Comparison of ENCODE assay signal across 2 cellular contexts in the genomic region with DNA sequence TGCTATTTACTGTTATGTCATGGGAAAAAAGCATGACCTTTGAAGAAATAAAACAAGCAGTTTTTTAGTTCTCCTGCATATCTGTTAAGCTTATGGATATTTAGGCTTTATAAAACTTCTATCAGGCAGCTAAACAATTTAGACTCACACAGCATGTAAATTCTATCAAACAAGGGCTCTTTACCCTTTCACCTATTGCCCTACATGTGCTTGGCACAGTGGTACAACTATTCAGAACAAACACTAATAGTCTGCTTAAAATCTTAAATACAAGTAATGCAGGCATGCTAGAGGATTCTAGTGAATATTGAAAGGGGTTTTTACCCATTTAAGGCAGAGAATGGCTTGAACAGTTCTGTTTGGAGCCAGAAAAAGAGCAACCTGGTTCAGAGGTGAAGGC.
TF ChIP-seq lines count a peak whose summit lies in the region.

No MANE protein-coding gene starts in this region.

TF ChIP-seq in liver, 16 proteins besides CTCF, POLR2A, EP300 and RAD21 (continued from another document):
- TF ChIP-seq MAX (IDR thresholded peaks at IDR 0.05) (peak; percentile 46), NR2F2 (IDR thresholded peaks at IDR 0.05) (no peak), HNF4G (IDR thresholded peaks at IDR 0.05) (no peak), SP1 (IDR thresholded peaks at IDR 0.05) (peak; percentile 78), FOXA1 (IDR thresholded peaks at IDR 0.05) (no peak), JUND (IDR thresholded peaks at IDR 0.05) (peak in 1 of 2 donors; percentile 22), GABPA (IDR thresholded peaks at IDR 0.05 in 1 of 2, conservative IDR thresholded peaks at IDR 0.05 in 1 of 2) (no peak), REST (IDR thresholded peaks at IDR 0.05) (no peak), HNF4A (conservative IDR thresholded peaks at IDR 0.05) (peak; percentile 55 to 60), YY1 (IDR thresholded peaks at IDR 0.05) (peak; percentile 34), TAF1 (conservative IDR thresholded peaks at IDR 0.05) (no peak), EGR1 (IDR thresholded peaks at IDR 0.05; ENCODE audit: low read depth in 2 of 2) (no peak)
- TF ChIP-seq, protein P1, sequence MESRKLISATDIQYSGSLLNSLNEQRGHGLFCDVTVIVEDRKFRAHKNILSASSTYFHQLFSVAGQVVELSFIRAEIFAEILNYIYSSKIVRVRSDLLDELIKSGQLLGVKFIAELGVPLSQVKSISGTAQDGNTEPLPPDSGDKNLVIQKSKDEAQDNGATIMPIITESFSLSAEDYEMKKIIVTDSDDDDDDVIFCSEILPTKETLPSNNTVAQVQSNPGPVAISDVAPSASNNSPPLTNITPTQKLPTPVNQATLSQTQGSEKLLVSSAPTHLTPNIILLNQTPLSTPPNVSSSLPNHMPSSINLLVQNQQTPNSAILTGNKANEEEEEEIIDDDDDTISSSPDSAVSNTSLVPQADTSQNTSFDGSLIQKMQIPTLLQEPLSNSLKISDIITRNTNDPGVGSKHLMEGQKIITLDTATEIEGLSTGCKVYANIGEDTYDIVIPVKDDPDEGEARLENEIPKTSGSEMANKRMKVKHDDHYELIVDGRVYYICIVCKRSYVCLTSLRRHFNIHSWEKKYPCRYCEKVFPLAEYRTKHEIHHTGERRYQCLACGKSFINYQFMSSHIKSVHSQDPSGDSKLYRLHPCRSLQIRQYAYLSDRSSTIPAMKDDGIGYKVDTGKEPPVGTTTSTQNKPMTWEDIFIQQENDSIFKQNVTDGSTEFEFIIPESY (IDR thresholded peaks at IDR 0.05): no peak

TF ChIP-seq in HepG2, 621 proteins besides CTCF, POLR2A, EP300 and RAD21 (continued from another document):
- TF ChIP-seq, protein P2, sequence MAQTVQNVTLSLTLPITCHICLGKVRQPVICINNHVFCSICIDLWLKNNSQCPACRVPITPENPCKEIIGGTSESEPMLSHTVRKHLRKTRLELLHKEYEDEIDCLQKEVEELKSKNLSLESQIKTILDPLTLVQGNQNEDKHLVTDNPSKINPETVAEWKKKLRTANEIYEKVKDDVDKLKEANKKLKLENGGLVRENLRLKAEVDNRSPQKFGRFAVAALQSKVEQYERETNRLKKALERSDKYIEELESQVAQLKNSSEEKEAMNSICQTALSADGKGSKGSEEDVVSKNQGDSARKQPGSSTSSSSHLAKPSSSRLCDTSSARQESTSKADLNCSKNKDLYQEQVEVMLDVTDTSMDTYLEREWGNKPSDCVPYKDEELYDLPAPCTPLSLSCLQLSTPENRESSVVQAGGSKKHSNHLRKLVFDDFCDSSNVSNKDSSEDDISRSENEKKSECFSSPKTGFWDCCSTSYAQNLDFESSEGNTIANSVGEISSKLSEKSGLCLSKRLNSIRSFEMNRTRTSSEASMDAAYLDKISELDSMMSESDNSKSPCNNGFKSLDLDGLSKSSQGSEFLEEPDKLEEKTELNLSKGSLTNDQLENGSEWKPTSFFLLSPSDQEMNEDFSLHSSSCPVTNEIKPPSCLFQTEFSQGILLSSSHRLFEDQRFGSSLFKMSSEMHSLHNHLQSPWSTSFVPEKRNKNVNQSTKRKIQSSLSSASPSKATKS (CRISPR knock-in tag; IDR thresholded peaks at IDR 0.05): no peak
- TF ChIP-seq ZNF225 (CRISPR knock-in tag; IDR thresholded peaks at IDR 0.05): no peak
- TF ChIP-seq ZBTB38 (CRISPR knock-in tag; IDR thresholded peaks at IDR 0.05): no peak
- TF ChIP-seq ZNF670 (CRISPR knock-in tag; IDR thresholded peaks at IDR 0.05; ENCODE audit: borderline replicate concordance): no peak
- TF ChIP-seq ZBTB42 (CRISPR knock-in tag; IDR thresholded peaks at IDR 0.05): no peak
- TF ChIP-seq ZNF546 (CRISPR knock-in tag; conservative IDR thresholded peaks at IDR 0.05): no peak
- no peak for TF ChIP-seq MZF1 (CRISPR knock-in tag; IDR thresholded peaks at IDR 0.05; ENCODE audit: borderline replicate concordance)
- TF ChIP-seq, protein P3, sequence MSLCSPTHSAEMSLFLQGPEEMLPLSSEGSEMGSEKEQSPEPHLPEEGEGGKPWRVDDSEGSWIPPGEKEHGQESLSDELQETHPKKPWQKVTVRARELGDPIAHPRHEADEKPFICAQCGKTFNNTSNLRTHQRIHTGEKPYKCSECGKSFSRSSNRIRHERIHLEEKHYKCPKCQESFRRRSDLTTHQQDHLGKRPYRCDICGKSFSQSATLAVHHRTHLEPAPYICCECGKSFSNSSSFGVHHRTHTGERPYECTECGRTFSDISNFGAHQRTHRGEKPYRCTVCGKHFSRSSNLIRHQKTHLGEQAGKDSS (CRISPR knock-in tag; IDR thresholded peaks at IDR 0.05; ENCODE audit: borderline replicate concordance, low read depth): no peak
- TF ChIP-seq, protein P4, sequence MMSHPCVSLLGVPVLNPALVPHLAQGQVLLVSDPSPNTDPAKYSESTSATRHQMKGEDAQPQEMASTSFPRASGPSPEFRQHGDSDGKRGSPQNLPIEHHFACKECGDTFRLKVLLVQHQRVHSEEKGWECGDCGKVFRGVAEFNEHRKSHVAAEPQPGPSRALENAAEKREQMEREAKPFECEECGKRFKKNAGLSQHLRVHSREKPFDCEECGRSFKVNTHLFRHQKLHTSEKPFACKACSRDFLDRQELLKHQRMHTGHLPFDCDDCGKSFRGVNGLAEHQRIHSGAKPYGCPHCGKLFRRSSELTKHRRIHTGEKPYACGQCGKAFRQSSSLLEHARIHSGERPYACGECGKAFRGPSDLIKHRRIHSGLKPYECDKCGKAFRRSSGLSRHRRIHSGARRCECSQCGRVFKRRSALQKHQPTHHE (CRISPR knock-in tag; IDR thresholded peaks at IDR 0.05; ENCODE audit: borderline replicate concordance): no peak
